ENCODE assay signal across 8 cellular contexts in genomic region chr16:29961127-29961478, GRCh38. TPM values are rescaled to one million over a fixed set of nuclear protein-coding genes. Genes with fewer than 3 reads are reported as not detected.
DNase-seq lines count a peak whose midpoint lies in the region; ATAC-seq, FAIRE-seq and TF ChIP-seq lines count a peak whose summit lies in the region.

No MANE protein-coding gene starts in this region.

- DNase-seq in Caco-2 (no peak), NCI-H524 treated with DMSO at 0.1 percent for 48 hours (lab: John Stamatoyannopoulos, UW) (peak; percentile 30), ovary (no peak), NCI-H2107 treated with DMSO at 0.1 percent for 48 hours (lab: John Stamatoyannopoulos, UW; ENCODE audit: unreplicated experiment) (no peak), D721Med (ENCODE audit: insufficient read length, low spot score) (no peak)
- no peak for DNase-seq in effector memory CD8-positive, alpha-beta T cell

- TF ChIP-seq EP300 in ovary (IDR thresholded peaks at IDR 0.05), result no peak

- peaks cover 5% of the 10 kb centered on the region for H3K36me3 Mint-ChIP-seq in Caco-2 (ENCODE audit: insufficient read depth, unreplicated experiment)
- peaks cover 9% of the 10 kb centered on the region for H3K36me3 Mint-ChIP-seq in effector memory CD8-positive, alpha-beta T cell (ENCODE audit: insufficient read depth)

- peak overlapping the region; percentile 79 for H3K4me3 Mint-ChIP-seq in Caco-2 (ENCODE audit: unreplicated experiment)
- peak overlapping the region; percentile 88 to 89 for H3K4me3 Mint-ChIP-seq in effector memory CD8-positive, alpha-beta T cell

- H3K27me3 ChIP-seq in Caco-2 (replicated peaks; ENCODE audit: control insufficient read depth, insufficient read depth, low read length), result no peaks in the 10 kb centered on the region
- H3K27me3 ChIP-seq in ovary, result no peaks in the 10 kb centered on the region

- intact Hi-C loops in Caco-2 (cut with micrococcal nuclease; ENCODE audit: unreplicated experiment), result loop anchor here (1.0 kb wide), 1 partner anchor 18 kb away; no protein-coding TSS in a partner anchor
- intact Hi-C loops in ovary (cut with DNase I), result loop anchor here in 1 of 4 donors (2.0 kb wide), 1 partner anchor 34 kb away; the partner anchor contains the start of gene KCTD13

- no peak for TF ChIP-seq POLR2A in ovary (IDR thresholded peaks at IDR 0.05)

- POLR2A ChIA-PET in Caco-2 (lab: Charles Lee), result interaction anchor here (0.8 to 1.6 kb wide), 2 partner anchors 12 to 62 kb away, joined by 3 to 9 read pairs; partner anchors contain the start of genes SEZ6L2 and TAOK2

- CTCF ChIA-PET in Caco-2 (lab: Charles Lee), result interaction anchor here (1.2 to 1.6 kb wide), 4 partner anchors 12 to 98 kb away, joined by 4 to 9 read pairs (median 6); partner anchors contain the start of genes CDIPT, KCTD13 and TAOK2

- no peaks in the 10 kb centered on the region for H3K9me3 ChIP-seq in Caco-2
- H3K9me3 ChIP-seq in ovary, result no peaks in the 10 kb centered on the region

- no peaks in the 10 kb centered on the region for H3K36me3 ChIP-seq in Caco-2 (ENCODE audit: control insufficient read depth, insufficient read depth, low read length)
- H3K36me3 ChIP-seq in ovary, result no peaks in the 10 kb centered on the region

- H3K4me1 Mint-ChIP-seq in Caco-2 (ENCODE audit: low read depth, unreplicated experiment), result peaks cover 8% of the 10 kb centered on the region
- H3K4me1 Mint-ChIP-seq in effector memory CD8-positive, alpha-beta T cell (ENCODE audit: low read depth in 2 of 2), result peaks cover 13 to 21% of the 10 kb centered on the region in 2 donors

- H3K4me1 ChIP-seq in Caco-2 (no peaks in the 10 kb centered on the region), ovary (ENCODE audit: insufficient read depth) (peaks cover 3% of the 10 kb centered on the region)

- H3K27ac ChIP-seq in ovary, result peak overlapping the region in 1 of 2 donors; percentile 75

- no peaks in the 10 kb centered on the region for H3K9me3 Mint-ChIP-seq in Caco-2 (ENCODE audit: unreplicated experiment)
- no peaks in the 10 kb centered on the region for H3K9me3 Mint-ChIP-seq in effector memory CD8-positive, alpha-beta T cell

- no peak for ATAC-seq in effector memory CD8-positive, alpha-beta T cell (replicated peaks)
- ATAC-seq in GM21381 (IDR thresholded peaks at IDR 0.05; ENCODE audit: unreplicated experiment), result no peak
- no peak for ATAC-seq in HG03045 (IDR thresholded peaks at IDR 0.05; ENCODE audit: unreplicated experiment)

- peak overlapping the region; percentile 47 for H3K4me3 ChIP-seq in Caco-2 (ENCODE audit: low read depth, low read length)
- H3K4me3 ChIP-seq in ovary, result peak overlapping the region; percentile 68

- no peaks in the 10 kb centered on the region for H3K27me3 Mint-ChIP-seq in Caco-2 (ENCODE audit: insufficient read depth, unreplicated experiment)
- H3K27me3 Mint-ChIP-seq in effector memory CD8-positive, alpha-beta T cell, result no peaks in the 10 kb centered on the region

- no peak for FAIRE-seq in D721Med (lab: Jason Lieb, UNC)

- WGBS in ovary, 3 donors, result 50 to 55% (median 52%) methylated on average over 10 of the region's 10 CpGs

- peak overlapping the region; percentile 79 for H3K27ac Mint-ChIP-seq in Caco-2 (ENCODE audit: unreplicated experiment)
- peak overlapping the region; percentile 91 to 97 for H3K27ac Mint-ChIP-seq in effector memory CD8-positive, alpha-beta T cell

- TSS peak; percentile 93 for BruUV-seq in Caco-2 (replicated peaks; lab: Mats Ljungman, UMichigan)

- TF ChIP-seq CTCF in Caco-2 (IDR thresholded peaks at IDR 0.05; ENCODE audit: insufficient read depth in 1 of 2, low read depth in 1 of 2, low read length in 1 of 2, severe bottlenecking in 1 of 2, unreplicated experiment in 1 of 2), result no peak
- no peak for TF ChIP-seq CTCF in ovary (IDR thresholded peaks at IDR 0.05)
- no peak for TF ChIP-seq CTCF in D721Med (IDR thresholded peaks at IDR 0.05; ENCODE audit: insufficient read depth, missing control alignments)

RNA-seq across cellular contexts. Expression of gene TMEM219, which starts 0.8 kb away (rescaled TPM):
- total RNA-seq in Caco-2 (2022), result 54.5 and 57.7 TPM in 2 replicates
- total RNA-seq in ovary, result 100 to 1,000 TPM in 3 of 7 donors, 10 to 100 TPM in 4; 81.3 to 143 (median 87.4) TPM
- 100 to 1,000 TPM in 1 of 2 donors, 10 to 100 TPM in 1; 84.1 to 124 TPM for polyA plus RNA-seq in ovary

RNA-seq across cellular contexts. Expression of gene TAOK2, which starts 12.6 kb away (rescaled TPM):
- total RNA-seq in Caco-2 (2022), result 45.8 and 47.1 TPM in 2 replicates
- total RNA-seq in ovary, result 10 to 100 TPM; 24.8 to 54.0 (median 43.9) TPM
- polyA plus RNA-seq in ovary, result 10 to 100 TPM; 19.4 to 33.2 TPM

RNA-seq across cellular contexts. Expression of gene HIRIP3, which starts 34.3 kb away (rescaled TPM):
- total RNA-seq in Caco-2 (2022) (22.7 and 23.3 TPM in 2 replicates), ovary (10 to 100 TPM; 11.8 to 22.7 (median 17.1) TPM)
- 10 to 100 TPM; 15.8 to 19.0 TPM for polyA plus RNA-seq in ovary

RNA-seq across cellular contexts. Expression of gene INO80E, which starts 34.9 kb away (rescaled TPM):
- 58.6 and 58.8 TPM in 2 replicates for total RNA-seq in Caco-2 (2022)
- 10 to 100 TPM; 23.8 to 71.1 (median 55.5) TPM for total RNA-seq in ovary
- 10 to 100 TPM; 38.8 to 81.6 TPM for polyA plus RNA-seq in ovary

RNA-seq across cellular contexts. Expression of gene KCTD13, which starts 35.1 kb away (rescaled TPM):
- total RNA-seq in Caco-2 (2022) (13.0 and 14.9 TPM in 2 replicates), ovary (10 to 100 TPM; 18.4 to 36.8 (median 25.5) TPM)
- polyA plus RNA-seq in ovary, result 10 to 100 TPM in 1 of 2 donors, 1 to 10 TPM in 1; 7.0 to 16.3 TPM
